Comparison of ENCODE assay signal across 12 cellular contexts in genomic region chr6:35165630-35166071, GRCh38. TPM values are rescaled to one million over a fixed set of nuclear protein-coding genes. Genes with fewer than 3 reads are reported as not detected.
DNase-seq lines count a peak whose midpoint lies in the region; ATAC-seq and TF ChIP-seq lines count a peak whose summit lies in the region.
"Had no signal": no experiment of that assay in that cellular context is flagged by ENCODE, and none has a peak within 500 bp of the region (broad histone marks: within the 10 kb centered on the region; RNA-seq: fewer than 3 reads in every experiment).

No MANE protein-coding gene starts in this region.

- CTCF ChIA-PET in AG04450 (lab: Charles Lee): interaction anchor here (0.8 to 1.2 kb wide), 5 partner anchors 14 to 75 kb away, joined by 3 to 4 read pairs (median 3); no protein-coding TSS in a partner anchor

- no peak for TF ChIP-seq CTCF in AG04450 (IDR thresholded peaks at IDR 0.05; ENCODE audit: low read depth, low read length)
- no peak for TF ChIP-seq CTCF in lower lobe of right lung (IDR thresholded peaks at IDR 0.05)

- no peaks in the 10 kb centered on the region for H3K9me3 ChIP-seq in AG04450 (ENCODE audit: control insufficient read depth, insufficient read depth, low read length)
- no peaks in the 10 kb centered on the region for H3K9me3 ChIP-seq in lower lobe of right lung
- H3K9me3 ChIP-seq: upper lobe of left lung had no signal

- no peaks in the 10 kb centered on the region for H3K36me3 ChIP-seq in lower lobe of right lung
- H3K36me3 ChIP-seq: BLaER1, upper lobe of left lung had no signal

- DNase-seq in AG04450 (ENCODE audit: low read depth, low spot score) (no peak), HT-29 (ENCODE audit: low spot score) (peak; percentile 30), T47D (ENCODE audit: low read depth in 1 of 2, low spot score in 1 of 2) (peak; percentile 45 to 81), lower lobe of right lung (no peak), NCI-H2227 treated with DMSO at 0.1 percent for 48 hours (lab: John Stamatoyannopoulos, UW) (no peak), GDM1 (lab: John Stamatoyannopoulos, UW) (no peak)
- DNase-seq in stimulated activated CD4-positive, alpha-beta T cell treated with anti-CD3 and anti-CD28 coated beads, Interleukin-1b, Interleukin-23, amount 100 ng/mL, for 48 hours: no peak
- DNase-seq: hypothalamus had no signal

- no peak overlapping the region for H3K4me3 ChIP-seq in AG04450 (ENCODE audit: low read depth, low read length)
- H3K4me3 ChIP-seq in lower lobe of right lung: no peak overlapping the region
- H3K4me3 ChIP-seq: BLaER1, upper lobe of left lung had no signal

- H3K27ac ChIP-seq in AG04450 (ENCODE audit: low read depth, low read length): peak overlapping the region; percentile 92
- no peak overlapping the region for H3K27ac ChIP-seq in lower lobe of right lung
- H3K27ac ChIP-seq: BLaER1 had no signal

- in situ Hi-C loops in T47D (cut with HindIII; ENCODE audit: low pct_unique_long_range_greater_than_20kb, low sequenced_read_pairs): no loop called here

- H3K27me3 ChIP-seq in AG04450 (ENCODE audit: control insufficient read depth, insufficient read depth, low read length) (no peaks in the 10 kb centered on the region), lower lobe of right lung (ENCODE audit: low read depth) (no peaks in the 10 kb centered on the region)
- H3K27me3 ChIP-seq: BLaER1, upper lobe of left lung had no signal

- intact Hi-C loops in lower lobe of right lung (cut with DNase I): no loop called here

- peak; percentile 61 to 85 for ATAC-seq in lower lobe of right lung
- ATAC-seq in GM19452 (IDR thresholded peaks at IDR 0.05; ENCODE audit: unreplicated experiment): no peak

- peaks cover 18% of the 10 kb centered on the region for H3K4me1 ChIP-seq in lower lobe of right lung

- POLR2A ChIA-PET in AG04450 (lab: Yijun Ruan, JAX): interaction anchor here (0.6 kb wide), 1 partner anchor 89 kb away, joined by 4 read pairs; no protein-coding TSS in a partner anchor

RNA-seq across cellular contexts. Expression of gene TCP11, which starts 24.5 kb away (rescaled TPM):
- 0.11 and 0.15 TPM in 2 replicates for polyA plus RNA-seq in AG04450 (2011; rRNA removed)
- polyA minus RNA-seq in AG04450 (2011; rRNA and poly(A)+ RNA removed): 0.23 and 0.26 TPM in 2 replicates
- total RNA-seq in HT-29 (2014; rRNA removed; shearing (Covaris generic)): not detected in 2 replicates
- not detected for total RNA-seq in lower lobe of right lung
- total RNA-seq: sciatic nerve had no signal

RNA-seq across cellular contexts. Expression of gene SCUBE3, which starts 48.1 kb away (rescaled TPM):
- polyA plus RNA-seq in AG04450 (2011; rRNA removed): 6.7 and 7.7 TPM in 2 replicates
- polyA minus RNA-seq in AG04450 (2011; rRNA and poly(A)+ RNA removed): 8.0 and 10.3 TPM in 2 replicates
- not detected in 2 replicates for total RNA-seq in HT-29 (2014; rRNA removed; shearing (Covaris generic))
- 0.56 TPM for total RNA-seq in lower lobe of right lung

Comparison
In these comparisons a context has a peak if more than half of its experiments do, and no peak if none do; other contexts are left out.
1. DNase-seq: peak in HT-29 (single experiment) and T47D (2 of 2); none in AG04450 (single experiment), lower lobe of right lung (single experiment), NCI-H2227 treated with DMSO at 0.1 percent for 48 hours (single experiment), stimulated activated CD4-positive, alpha-beta T cell treated with anti-CD3 and anti-CD28 coated beads, Interleukin-1b, Interleukin-23, amount 100 ng/mL, for 48 hours (single experiment) and GDM1 (single experiment).